ENCODE assay signal across 17 cellular contexts in the genomic region with DNA sequence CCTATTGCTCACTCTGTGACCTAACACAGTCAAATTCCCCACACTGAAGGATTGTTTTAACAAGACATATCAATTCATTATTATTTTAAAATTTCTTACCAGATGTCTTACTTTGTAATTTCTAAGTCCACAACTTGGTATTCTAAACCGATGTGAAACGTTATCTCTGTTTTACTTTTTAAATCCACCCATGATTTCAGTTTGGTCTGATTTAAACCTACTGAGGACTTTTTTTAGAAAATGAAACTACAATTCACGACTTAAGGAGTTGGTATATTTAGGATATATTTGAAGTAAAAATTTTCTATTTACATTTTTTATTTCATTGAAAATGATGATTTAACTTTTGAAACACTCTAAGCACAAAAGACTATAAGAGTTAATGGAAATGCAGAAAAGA. TPM values are rescaled to one million over a fixed set of nuclear protein-coding genes. Genes with fewer than 3 reads are reported as not detected.
DNase-seq lines count a peak whose midpoint lies in the region; ATAC-seq and TF ChIP-seq lines count a peak whose summit lies in the region.
"Had no signal": no experiment of that assay in that cellular context is flagged by ENCODE, and none has a peak within 500 bp of the region (broad histone marks: within the 10 kb centered on the region; RNA-seq: fewer than 3 reads in every experiment).

No MANE protein-coding gene starts in this region.

- no peak for TF ChIP-seq CTCF in activated CD8-positive, alpha-beta T cell treated with anti-CD3 and anti-CD28 coated beads for 36 hours (IDR thresholded peaks at IDR 0.05)

- H3K4me1 Mint-ChIP-seq in activated CD8-positive, alpha-beta T cell treated with anti-CD3 and anti-CD28 coated beads for 36 hours (ENCODE audit: low read depth): peaks cover 34% of the 10 kb centered on the region
- H3K4me1 Mint-ChIP-seq in activated CD8-positive, alpha-beta T cell treated with anti-CD3 and anti-CD28 coated beads, Interleukin-2, amount 10 ng/mL, durations not matched to agents 7 days and 5 days (ENCODE audit: low read depth): peaks cover 45% of the 10 kb centered on the region
- H3K4me1 Mint-ChIP-seq in activated naive CD8-positive, alpha-beta T cell treated with anti-CD3 and anti-CD28 coated beads, Interleukin-2, amount 10 ng/mL, durations not matched to agents 7 days and 5 days: peaks cover 28% of the 10 kb centered on the region
- H3K4me1 Mint-ChIP-seq in natural killer cell treated with Interleukin-12 subunit alpha and Interleukin-12 subunit beta and Interleukin-15 and Interleukin-18, amount 100 ng/mL, for 72 hours (ENCODE audit: low read depth in 2 of 2): peaks cover 13 to 15% of the 10 kb centered on the region in 2 donors

- ATAC-seq in activated CD8-positive, alpha-beta T cell treated with anti-CD3 and anti-CD28 coated beads for 36 hours: no peak
- no peak for ATAC-seq in activated CD8-positive, alpha-beta T cell treated with anti-CD3 and anti-CD28 coated beads, Interleukin-2, amount 10 ng/mL, durations not matched to agents 7 days and 5 days
- ATAC-seq in HG02623 (IDR thresholded peaks at IDR 0.05; ENCODE audit: unreplicated experiment) (peak; percentile 54), GM21723 (IDR thresholded peaks at IDR 0.05; ENCODE audit: unreplicated experiment) (no peak)
- no peak for ATAC-seq in activated naive CD8-positive, alpha-beta T cell treated with anti-CD3 and anti-CD28 coated beads, Interleukin-2, amount 10 ng/mL, durations not matched to agents 7 days and 5 days (ENCODE audit: low read depth)
- no peak for ATAC-seq in natural killer cell treated with Interleukin-12 subunit alpha and Interleukin-12 subunit beta and Interleukin-15 and Interleukin-18, amount 100 ng/mL, for 72 hours

- H3K27ac Mint-ChIP-seq in activated CD8-positive, alpha-beta T cell treated with anti-CD3 and anti-CD28 coated beads for 36 hours: no peak overlapping the region
- no peak overlapping the region for H3K27ac Mint-ChIP-seq in activated CD8-positive, alpha-beta T cell treated with anti-CD3 and anti-CD28 coated beads, Interleukin-2, amount 10 ng/mL, durations not matched to agents 7 days and 5 days
- H3K27ac Mint-ChIP-seq in activated naive CD8-positive, alpha-beta T cell treated with anti-CD3 and anti-CD28 coated beads, Interleukin-2, amount 10 ng/mL, durations not matched to agents 7 days and 5 days: peak overlapping the region; percentile 57
- peak overlapping the region; percentile 10 to 51 for H3K27ac Mint-ChIP-seq in natural killer cell treated with Interleukin-12 subunit alpha and Interleukin-12 subunit beta and Interleukin-15 and Interleukin-18, amount 100 ng/mL, for 72 hours
- H3K27ac Mint-ChIP-seq: activated CD4-positive, alpha-beta memory T cell treated with anti-CD3 and anti-CD28 coated beads, Interleukin-2, amount 10 ng/mL, durations not matched to agents 7 days and 5 days had no signal

- intact Hi-C loops in activated CD8-positive, alpha-beta T cell treated with anti-CD3 and anti-CD28 coated beads for 36 hours (cut with micrococcal nuclease): loop anchor here (5.0 kb wide), 1 partner anchor 148 kb away; no protein-coding TSS in a partner anchor

- no peaks in the 10 kb centered on the region for H3K27me3 Mint-ChIP-seq in activated CD8-positive, alpha-beta T cell treated with anti-CD3 and anti-CD28 coated beads for 36 hours
- H3K27me3 Mint-ChIP-seq in activated CD8-positive, alpha-beta T cell treated with anti-CD3 and anti-CD28 coated beads, Interleukin-2, amount 10 ng/mL, durations not matched to agents 7 days and 5 days (ENCODE audit: low read depth): no peaks in the 10 kb centered on the region
- H3K27me3 Mint-ChIP-seq in activated naive CD8-positive, alpha-beta T cell treated with anti-CD3 and anti-CD28 coated beads, Interleukin-2, amount 10 ng/mL, durations not matched to agents 7 days and 5 days: no peaks in the 10 kb centered on the region
- H3K27me3 Mint-ChIP-seq in natural killer cell treated with Interleukin-12 subunit alpha and Interleukin-12 subunit beta and Interleukin-15 and Interleukin-18, amount 100 ng/mL, for 72 hours: no peaks in the 10 kb centered on the region

- no peaks in the 10 kb centered on the region for H3K9me3 Mint-ChIP-seq in activated CD8-positive, alpha-beta T cell treated with anti-CD3 and anti-CD28 coated beads for 36 hours
- H3K9me3 Mint-ChIP-seq in activated CD8-positive, alpha-beta T cell treated with anti-CD3 and anti-CD28 coated beads, Interleukin-2, amount 10 ng/mL, durations not matched to agents 7 days and 5 days (ENCODE audit: insufficient read depth): no peaks in the 10 kb centered on the region
- H3K9me3 Mint-ChIP-seq in activated naive CD8-positive, alpha-beta T cell treated with anti-CD3 and anti-CD28 coated beads, Interleukin-2, amount 10 ng/mL, durations not matched to agents 7 days and 5 days: peaks cover 1% of the 10 kb centered on the region
- H3K9me3 Mint-ChIP-seq in natural killer cell treated with Interleukin-12 subunit alpha and Interleukin-12 subunit beta and Interleukin-15 and Interleukin-18, amount 100 ng/mL, for 72 hours: peaks cover 6% of the 10 kb centered on the region
- H3K9me3 Mint-ChIP-seq: activated CD4-positive, alpha-beta memory T cell treated with anti-CD3 and anti-CD28 coated beads, Interleukin-2, amount 10 ng/mL, durations not matched to agents 7 days and 5 days had no signal

- H3K4me3 Mint-ChIP-seq in activated CD8-positive, alpha-beta T cell treated with anti-CD3 and anti-CD28 coated beads for 36 hours: peak overlapping the region; percentile 26
- no peak overlapping the region for H3K4me3 Mint-ChIP-seq in activated CD8-positive, alpha-beta T cell treated with anti-CD3 and anti-CD28 coated beads, Interleukin-2, amount 10 ng/mL, durations not matched to agents 7 days and 5 days
- H3K4me3 Mint-ChIP-seq in activated naive CD8-positive, alpha-beta T cell treated with anti-CD3 and anti-CD28 coated beads, Interleukin-2, amount 10 ng/mL, durations not matched to agents 7 days and 5 days: peak overlapping the region; percentile 53
- H3K4me3 Mint-ChIP-seq in natural killer cell treated with Interleukin-12 subunit alpha and Interleukin-12 subunit beta and Interleukin-15 and Interleukin-18, amount 100 ng/mL, for 72 hours: peak overlapping the region; percentile 43

- POLR2A ChIA-PET in activated CD8-positive, alpha-beta T cell treated with anti-CD3 and anti-CD28 coated beads for 36 hours (lab: Charles Lee): no interaction called here
- POLR2A ChIA-PET in activated CD8-positive, alpha-beta T cell treated with anti-CD3 and anti-CD28 coated beads, Interleukin-2, amount 10 ng/mL, durations not matched to agents 7 days and 5 days (lab: Charles Lee): no interaction called here
- POLR2A ChIA-PET in activated naive CD8-positive, alpha-beta T cell treated with anti-CD3 and anti-CD28 coated beads, Interleukin-2, amount 10 ng/mL, durations not matched to agents 7 days and 5 days (lab: Charles Lee): no interaction called here

- CTCF ChIA-PET in activated CD8-positive, alpha-beta T cell treated with anti-CD3 and anti-CD28 coated beads for 36 hours (lab: Charles Lee): no interaction called here
- CTCF ChIA-PET in activated CD8-positive, alpha-beta T cell treated with anti-CD3 and anti-CD28 coated beads, Interleukin-2, amount 10 ng/mL, durations not matched to agents 7 days and 5 days (lab: Charles Lee): interaction anchor here (1.6 to 2.4 kb wide), 4 partner anchors 8 to 146 kb away, joined by 3 to 9 read pairs (median 6); no protein-coding TSS in a partner anchor

- H3K36me3 Mint-ChIP-seq in activated CD8-positive, alpha-beta T cell treated with anti-CD3 and anti-CD28 coated beads for 36 hours (ENCODE audit: low read depth): peaks cover 2% of the 10 kb centered on the region
- H3K36me3 Mint-ChIP-seq in activated CD8-positive, alpha-beta T cell treated with anti-CD3 and anti-CD28 coated beads, Interleukin-2, amount 10 ng/mL, durations not matched to agents 7 days and 5 days (ENCODE audit: low read depth): peaks cover 4% of the 10 kb centered on the region
- peaks cover 8% of the 10 kb centered on the region for H3K36me3 Mint-ChIP-seq in activated naive CD8-positive, alpha-beta T cell treated with anti-CD3 and anti-CD28 coated beads, Interleukin-2, amount 10 ng/mL, durations not matched to agents 7 days and 5 days
- H3K36me3 Mint-ChIP-seq in natural killer cell treated with Interleukin-12 subunit alpha and Interleukin-12 subunit beta and Interleukin-15 and Interleukin-18, amount 100 ng/mL, for 72 hours: no peaks in the 10 kb centered on the region

- no peak for DNase-seq in activated CD8-positive, alpha-beta T cell treated with anti-CD3 and anti-CD28 coated beads for 36 hours
- no peak for DNase-seq in activated CD8-positive, alpha-beta T cell treated with anti-CD3 and anti-CD28 coated beads, Interleukin-2, amount 10 ng/mL, durations not matched to agents 7 days and 5 days
- no peak for DNase-seq in activated naive CD8-positive, alpha-beta T cell treated with anti-CD3 and anti-CD28 coated beads, Interleukin-2, amount 10 ng/mL, durations not matched to agents 7 days and 5 days
- no peak for DNase-seq in natural killer cell treated with Interleukin-12 subunit alpha and Interleukin-12 subunit beta and Interleukin-15 and Interleukin-18, amount 100 ng/mL, for 72 hours (ENCODE audit: low spot score)
- DNase-seq in middle frontal gyrus (ENCODE audit: extremely low spot score, low spot score) (no peak), SIG-M5 treated with dmso at 0.1 percent for 504 hours (lab: John Stamatoyannopoulos, UW; ENCODE audit: unreplicated experiment) (no peak)
- DNase-seq: ACHN; activated CD4-positive, alpha-beta memory T cell treated with anti-CD3 and anti-CD28 coated beads, Interleukin-2, amount 10 ng/mL, durations not matched to agents 7 days and 5 days; adrenal gland; DMS 273 treated with DMSO at 0.1 percent for 48 hours; NCI-H187; NCI-H69; nucleus accumbens; testis had no signal

RNA-seq across cellular contexts. Expression of a gene that starts 35.1 kb away (rescaled TPM):
- under 1 TPM; 0.51 to 0.61 TPM for total RNA-seq in activated CD8-positive, alpha-beta T cell treated with anti-CD3 and anti-CD28 coated beads for 36 hours
- under 1 TPM; 0.29 to 0.55 TPM for total RNA-seq in activated CD8-positive, alpha-beta T cell treated with anti-CD3 and anti-CD28 coated beads, Interleukin-2, amount 10 ng/mL, durations not matched to agents 7 days and 5 days
- total RNA-seq in activated naive CD8-positive, alpha-beta T cell treated with anti-CD3 and anti-CD28 coated beads, Interleukin-2, amount 10 ng/mL, durations not matched to agents 7 days and 5 days: 1 to 10 TPM in 1 of 2 experiments, under 1 TPM in 1; 0.34 to 1.8 TPM
- 1 to 10 TPM in 1 of 2 donors, not detected in 1; 3.2 TPM for total RNA-seq in natural killer cell treated with Interleukin-12 subunit alpha and Interleukin-12 subunit beta and Interleukin-15 and Interleukin-18, amount 100 ng/mL, for 72 hours
- total RNA-seq: RPMI7951 had no signal

Comparison
In these comparisons a context has a peak if more than half of its experiments do, and no peak if none do; other contexts are left out.
1. H3K27ac Mint-ChIP-seq: peak in activated naive CD8-positive, alpha-beta T cell treated with anti-CD3 and anti-CD28 coated beads, Interleukin-2, amount 10 ng/mL, durations not matched to agents 7 days and 5 days (single experiment) and natural killer cell treated with Interleukin-12 subunit alpha and Interleukin-12 subunit beta and Interleukin-15 and Interleukin-18, amount 100 ng/mL, for 72 hours (2 of 2); none in activated CD8-positive, alpha-beta T cell treated with anti-CD3 and anti-CD28 coated beads for 36 hours (single experiment) and activated CD8-positive, alpha-beta T cell treated with anti-CD3 and anti-CD28 coated beads, Interleukin-2, amount 10 ng/mL, durations not matched to agents 7 days and 5 days (single experiment).